In the genomic region with DNA sequence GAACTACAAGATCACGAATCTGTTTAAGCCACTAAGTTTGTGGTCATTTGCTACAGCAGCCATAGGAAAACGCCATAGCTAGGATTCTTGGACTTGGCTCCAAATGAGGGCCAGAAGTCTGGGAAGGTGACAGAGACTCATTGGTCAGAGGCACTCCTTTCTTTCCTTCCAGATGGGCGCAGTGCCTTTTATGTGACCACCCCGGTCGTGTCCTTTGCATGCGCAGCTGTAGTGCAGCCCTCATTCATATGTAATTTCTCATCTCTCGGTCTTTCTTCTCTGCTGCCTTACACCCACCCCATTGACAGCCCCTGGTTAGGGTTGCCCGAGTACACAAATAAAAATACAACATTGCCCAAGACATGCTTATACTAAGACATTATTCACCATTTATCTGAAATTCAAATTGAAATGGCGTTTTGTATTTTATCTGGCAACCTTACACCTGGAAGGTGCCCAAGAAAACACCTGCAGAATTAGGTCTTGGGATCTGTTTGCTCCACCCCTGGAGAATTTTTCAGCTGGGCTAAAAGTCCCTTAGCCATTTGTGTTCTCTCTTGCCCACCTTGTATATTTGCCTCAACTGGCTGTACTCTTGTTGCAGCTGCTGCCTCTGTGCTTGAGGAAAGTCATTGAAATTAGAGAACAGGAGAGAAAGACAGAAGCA, we compare ENCODE assay signal across 1 cellular context.
TF ChIP-seq lines count a peak whose summit lies in the region.

No MANE protein-coding gene starts in this region.

TF ChIP-seq in GM23338, 12 proteins besides CTCF, POLR2A, EP300 and RAD21 (continued from another document):
- TF ChIP-seq, protein P1, sequence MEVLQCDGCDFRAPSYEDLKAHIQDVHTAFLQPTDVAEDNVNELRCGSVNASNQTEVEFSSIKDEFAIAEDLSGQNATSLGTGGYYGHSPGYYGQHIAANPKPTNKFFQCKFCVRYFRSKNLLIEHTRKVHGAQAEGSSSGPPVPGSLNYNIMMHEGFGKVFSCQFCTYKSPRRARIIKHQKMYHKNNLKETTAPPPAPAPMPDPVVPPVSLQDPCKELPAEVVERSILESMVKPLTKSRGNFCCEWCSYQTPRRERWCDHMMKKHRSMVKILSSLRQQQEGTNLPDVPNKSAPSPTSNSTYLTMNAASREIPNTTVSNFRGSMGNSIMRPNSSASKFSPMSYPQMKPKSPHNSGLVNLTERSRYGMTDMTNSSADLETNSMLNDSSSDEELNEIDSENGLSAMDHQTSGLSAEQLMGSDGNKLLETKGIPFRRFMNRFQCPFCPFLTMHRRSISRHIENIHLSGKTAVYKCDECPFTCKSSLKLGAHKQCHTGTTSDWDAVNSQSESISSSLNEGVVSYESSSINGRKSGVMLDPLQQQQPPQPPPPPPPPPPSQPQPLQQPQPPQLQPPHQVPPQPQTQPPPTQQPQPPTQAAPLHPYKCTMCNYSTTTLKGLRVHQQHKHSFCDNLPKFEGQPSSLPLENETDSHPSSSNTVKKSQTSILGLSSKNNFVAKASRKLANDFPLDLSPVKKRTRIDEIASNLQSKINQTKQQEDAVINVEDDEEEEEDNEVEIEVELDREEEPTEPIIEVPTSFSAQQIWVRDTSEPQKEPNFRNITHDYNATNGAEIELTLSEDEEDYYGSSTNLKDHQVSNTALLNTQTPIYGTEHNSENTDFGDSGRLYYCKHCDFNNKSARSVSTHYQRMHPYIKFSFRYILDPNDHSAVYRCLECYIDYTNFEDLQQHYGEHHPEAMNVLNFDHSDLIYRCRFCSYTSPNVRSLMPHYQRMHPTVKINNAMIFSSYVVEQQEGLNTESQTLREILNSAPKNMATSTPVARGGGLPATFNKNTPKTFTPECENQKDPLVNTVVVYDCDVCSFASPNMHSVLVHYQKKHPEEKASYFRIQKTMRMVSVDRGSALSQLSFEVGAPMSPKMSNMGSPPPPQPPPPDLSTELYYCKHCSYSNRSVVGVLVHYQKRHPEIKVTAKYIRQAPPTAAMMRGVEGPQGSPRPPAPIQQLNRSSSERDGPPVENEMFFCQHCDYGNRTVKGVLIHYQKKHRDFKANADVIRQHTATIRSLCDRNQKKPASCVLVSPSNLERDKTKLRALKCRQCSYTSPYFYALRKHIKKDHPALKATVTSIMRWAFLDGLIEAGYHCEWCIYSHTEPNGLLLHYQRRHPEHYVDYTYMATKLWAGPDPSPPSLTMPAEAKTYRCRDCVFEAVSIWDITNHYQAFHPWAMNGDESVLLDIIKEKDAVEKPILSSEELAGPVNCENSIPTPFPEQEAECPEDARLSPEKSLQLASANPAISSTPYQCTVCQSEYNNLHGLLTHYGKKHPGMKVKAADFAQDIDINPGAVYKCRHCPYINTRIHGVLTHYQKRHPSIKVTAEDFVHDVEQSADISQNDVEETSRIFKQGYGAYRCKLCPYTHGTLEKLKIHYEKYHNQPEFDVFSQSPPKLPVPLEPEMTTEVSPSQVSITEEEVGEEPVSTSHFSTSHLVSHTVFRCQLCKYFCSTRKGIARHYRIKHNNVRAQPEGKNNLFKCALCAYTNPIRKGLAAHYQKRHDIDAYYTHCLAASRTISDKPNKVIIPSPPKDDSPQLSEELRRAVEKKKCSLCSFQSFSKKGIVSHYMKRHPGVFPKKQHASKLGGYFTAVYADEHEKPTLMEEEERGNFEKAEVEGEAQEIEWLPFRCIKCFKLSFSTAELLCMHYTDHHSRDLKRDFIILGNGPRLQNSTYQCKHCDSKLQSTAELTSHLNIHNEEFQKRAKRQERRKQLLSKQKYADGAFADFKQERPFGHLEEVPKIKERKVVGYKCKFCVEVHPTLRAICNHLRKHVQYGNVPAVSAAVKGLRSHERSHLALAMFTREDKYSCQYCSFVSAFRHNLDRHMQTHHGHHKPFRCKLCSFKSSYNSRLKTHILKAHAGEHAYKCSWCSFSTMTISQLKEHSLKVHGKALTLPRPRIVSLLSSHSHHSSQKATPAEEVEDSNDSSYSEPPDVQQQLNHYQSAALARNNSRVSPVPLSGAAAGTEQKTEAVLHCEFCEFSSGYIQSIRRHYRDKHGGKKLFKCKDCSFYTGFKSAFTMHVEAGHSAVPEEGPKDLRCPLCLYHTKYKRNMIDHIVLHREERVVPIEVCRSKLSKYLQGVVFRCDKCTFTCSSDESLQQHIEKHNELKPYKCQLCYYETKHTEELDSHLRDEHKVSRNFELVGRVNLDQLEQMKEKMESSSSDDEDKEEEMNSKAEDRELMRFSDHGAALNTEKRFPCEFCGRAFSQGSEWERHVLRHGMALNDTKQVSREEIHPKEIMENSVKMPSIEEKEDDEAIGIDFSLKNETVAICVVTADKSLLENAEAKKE (CRISPR knock-in tag; IDR thresholded peaks at IDR 0.05): no peak
- no peak for TF ChIP-seq EZH2 (IDR thresholded peaks at IDR 0.05; ENCODE audit: low read depth, unreplicated experiment)
- TF ChIP-seq CREB1 (CRISPR knock-in tag; IDR thresholded peaks at IDR 0.05; ENCODE audit: low read depth): no peak
- TF ChIP-seq POLR2AphosphoS5 (IDR thresholded peaks at IDR 0.05; ENCODE audit: low read depth): no peak
